In the genomic region with DNA sequence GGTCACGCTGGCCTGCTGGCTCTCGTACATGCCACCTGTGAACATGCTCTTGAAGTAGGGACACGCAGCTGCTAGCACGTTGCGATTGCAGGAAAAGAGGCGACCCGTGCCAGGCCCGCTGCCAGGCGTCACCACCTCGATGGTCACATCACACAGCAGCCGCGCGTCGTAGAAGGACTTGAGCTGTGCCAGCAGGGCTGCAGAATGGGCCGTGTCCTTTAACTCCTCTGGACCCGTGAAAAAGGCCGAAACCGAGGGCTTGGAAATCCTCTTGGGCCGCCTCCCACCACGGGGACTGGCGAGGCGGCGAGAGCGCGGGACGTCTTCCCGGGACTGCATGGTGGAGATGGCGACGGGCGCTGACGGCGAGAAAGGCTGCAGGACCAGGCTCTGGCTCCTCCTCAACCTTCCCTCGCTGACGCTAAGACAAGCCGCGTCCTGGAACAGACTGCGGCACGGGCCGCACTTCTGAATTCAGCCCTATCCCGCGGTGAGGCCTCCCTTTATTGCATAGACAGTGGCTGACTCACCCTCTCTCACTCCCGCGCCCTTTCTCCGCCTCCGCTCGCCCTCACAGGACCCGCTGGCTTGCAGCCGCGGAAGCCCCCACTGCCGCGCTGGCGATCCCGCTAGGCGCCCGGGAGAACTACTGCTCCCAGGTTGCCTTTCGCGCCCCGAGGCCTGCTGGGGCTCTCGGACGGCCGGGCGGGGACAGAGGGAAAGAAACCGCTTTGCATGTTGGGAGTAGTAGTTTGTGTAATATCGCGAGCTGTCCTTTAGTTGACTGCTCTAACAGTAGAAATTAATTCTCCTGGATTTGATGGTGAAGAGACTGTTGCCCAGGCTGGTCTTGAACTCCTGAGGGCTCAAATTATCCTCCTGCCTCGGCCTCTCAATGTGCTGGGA, we compare ENCODE assay signal across 1 cellular context.
TF ChIP-seq lines count a peak whose summit lies in the region.

A gene with protein sequence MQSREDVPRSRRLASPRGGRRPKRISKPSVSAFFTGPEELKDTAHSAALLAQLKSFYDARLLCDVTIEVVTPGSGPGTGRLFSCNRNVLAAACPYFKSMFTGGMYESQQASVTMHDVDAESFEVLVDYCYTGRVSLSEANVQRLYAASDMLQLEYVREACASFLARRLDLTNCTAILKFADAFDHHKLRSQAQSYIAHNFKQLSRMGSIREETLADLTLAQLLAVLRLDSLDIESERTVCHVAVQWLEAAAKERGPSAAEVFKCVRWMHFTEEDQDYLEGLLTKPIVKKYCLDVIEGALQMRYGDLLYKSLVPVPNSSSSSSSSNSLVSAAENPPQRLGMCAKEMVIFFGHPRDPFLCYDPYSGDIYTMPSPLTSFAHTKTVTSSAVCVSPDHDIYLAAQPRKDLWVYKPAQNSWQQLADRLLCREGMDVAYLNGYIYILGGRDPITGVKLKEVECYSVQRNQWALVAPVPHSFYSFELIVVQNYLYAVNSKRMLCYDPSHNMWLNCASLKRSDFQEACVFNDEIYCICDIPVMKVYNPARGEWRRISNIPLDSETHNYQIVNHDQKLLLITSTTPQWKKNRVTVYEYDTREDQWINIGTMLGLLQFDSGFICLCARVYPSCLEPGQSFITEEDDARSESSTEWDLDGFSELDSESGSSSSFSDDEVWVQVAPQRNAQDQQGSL (minus strand): TSS at position 651 of the 906 bp plus-strand sequence. CDS start 312 bp downstream, at position 339.

TF ChIP-seq in GM12878, 131 proteins besides CTCF, POLR2A, EP300 and RAD21 (continued from another document):
- TF ChIP-seq, protein P1, sequence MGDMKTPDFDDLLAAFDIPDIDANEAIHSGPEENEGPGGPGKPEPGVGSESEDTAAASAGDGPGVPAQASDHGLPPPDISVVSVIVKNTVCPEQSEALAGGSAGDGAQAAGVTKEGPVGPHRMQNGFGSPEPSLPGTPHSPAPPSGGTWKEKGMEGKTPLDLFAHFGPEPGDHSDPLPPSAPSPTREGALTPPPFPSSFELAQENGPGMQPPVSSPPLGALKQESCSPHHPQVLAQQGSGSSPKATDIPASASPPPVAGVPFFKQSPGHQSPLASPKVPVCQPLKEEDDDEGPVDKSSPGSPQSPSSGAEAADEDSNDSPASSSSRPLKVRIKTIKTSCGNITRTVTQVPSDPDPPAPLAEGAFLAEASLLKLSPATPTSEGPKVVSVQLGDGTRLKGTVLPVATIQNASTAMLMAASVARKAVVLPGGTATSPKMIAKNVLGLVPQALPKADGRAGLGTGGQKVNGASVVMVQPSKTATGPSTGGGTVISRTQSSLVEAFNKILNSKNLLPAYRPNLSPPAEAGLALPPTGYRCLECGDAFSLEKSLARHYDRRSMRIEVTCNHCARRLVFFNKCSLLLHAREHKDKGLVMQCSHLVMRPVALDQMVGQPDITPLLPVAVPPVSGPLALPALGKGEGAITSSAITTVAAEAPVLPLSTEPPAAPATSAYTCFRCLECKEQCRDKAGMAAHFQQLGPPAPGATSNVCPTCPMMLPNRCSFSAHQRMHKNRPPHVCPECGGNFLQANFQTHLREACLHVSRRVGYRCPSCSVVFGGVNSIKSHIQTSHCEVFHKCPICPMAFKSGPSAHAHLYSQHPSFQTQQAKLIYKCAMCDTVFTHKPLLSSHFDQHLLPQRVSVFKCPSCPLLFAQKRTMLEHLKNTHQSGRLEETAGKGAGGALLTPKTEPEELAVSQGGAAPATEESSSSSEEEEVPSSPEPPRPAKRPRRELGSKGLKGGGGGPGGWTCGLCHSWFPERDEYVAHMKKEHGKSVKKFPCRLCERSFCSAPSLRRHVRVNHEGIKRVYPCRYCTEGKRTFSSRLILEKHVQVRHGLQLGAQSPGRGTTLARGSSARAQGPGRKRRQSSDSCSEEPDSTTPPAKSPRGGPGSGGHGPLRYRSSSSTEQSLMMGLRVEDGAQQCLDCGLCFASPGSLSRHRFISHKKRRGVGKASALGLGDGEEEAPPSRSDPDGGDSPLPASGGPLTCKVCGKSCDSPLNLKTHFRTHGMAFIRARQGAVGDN (IDR thresholded peaks at IDR 0.05), result peak; percentile 36; the same call in 1 of the 2 replicates
- TF ChIP-seq EZH2 (IDR thresholded peaks at IDR 0.05; ENCODE audit: borderline replicate concordance, control insufficient read depth, low read depth, low read length) (no peak), PML (IDR thresholded peaks at IDR 0.05; ENCODE audit: low read length) (no peak), BACH1 (IDR thresholded peaks at IDR 0.05; ENCODE audit: borderline replicate concordance) (peak; percentile 49; the same call in 1 of the 2 replicates), RCOR1 (conservative IDR thresholded peaks at IDR 0.05; ENCODE audit: low read depth, low read length) (no peak), JUNB (IDR thresholded peaks at IDR 0.05) (no peak), SP1 (IDR thresholded peaks at IDR 0.05; ENCODE audit: low read depth, low read length) (peak; percentile 49), ZSCAN29 (IDR thresholded peaks at IDR 0.05) (no peak), SREBF2 (IDR thresholded peaks at IDR 0.05; ENCODE audit: low read length) (no peak), RUNX3 (IDR thresholded peaks at IDR 0.05; ENCODE audit: low read length) (peak; percentile 57), DPF2 (IDR thresholded peaks at IDR 0.05) (peak; percentile 63; the same call in 1 of the 2 replicates), IRF4 (IDR thresholded peaks at IDR 0.05; ENCODE audit: low read depth, low read length) (0 out of 2 replicates have a peak, but pooled peaks have one; percentile 8), LARP7 (IDR thresholded peaks at IDR 0.05) (peak; percentile 93), SMC3 (IDR thresholded peaks at IDR 0.05; ENCODE audit: borderline replicate concordance, low read length) (no peak), CHD2 (IDR thresholded peaks at IDR 0.05; ENCODE audit: borderline replicate concordance, low read depth, low read length) (peak; percentile 97), ZZZ3 (IDR thresholded peaks at IDR 0.05; ENCODE audit: control insufficient read depth, insufficient read length, low read depth) (no peak), CEBPB (IDR thresholded peaks at IDR 0.05; ENCODE audit: borderline replicate concordance in 1 of 2, low read depth in 2 of 2, low read length in 2 of 2) (no peak), KLF5 (IDR thresholded peaks at IDR 0.05; ENCODE audit: partially characterized antibody) (peak; percentile 46), GABPA (IDR thresholded peaks at IDR 0.05; ENCODE audit: low read depth) (peak; percentile 40; the same call in 1 of the 2 replicates), FOXK2 (IDR thresholded peaks at IDR 0.05) (no peak), GATAD2B (conservative IDR thresholded peaks at IDR 0.05; ENCODE audit: low read depth) (0 out of 2 replicates have a peak, but pooled peaks have one; percentile 81), POLR2AphosphoS5 (IDR thresholded peaks at IDR 0.05; ENCODE audit: low read length) (peak; percentile 48; the same call in 1 of the 2 replicates), YY1 (IDR thresholded peaks at IDR 0.05; ENCODE audit: low read depth, low read length) (peak; percentile 81), MEF2A (IDR thresholded peaks at IDR 0.05; ENCODE audit: insufficient read depth, low read depth, low read length) (peak; percentile 53; the same call in 1 of the 2 replicates), CREB1 (IDR thresholded peaks at IDR 0.05; ENCODE audit: low read depth) (peak; percentile 82), ZNF207 (IDR thresholded peaks at IDR 0.05; ENCODE audit: borderline replicate concordance) (peak; percentile 85; the same call in 1 of the 2 replicates), EGR1 (IDR thresholded peaks at IDR 0.05; ENCODE audit: borderline replicate concordance in 1 of 2, low read depth in 2 of 2, low read length in 2 of 2) (peak in 1 of 2 experiments; percentile 85; a peak in 2 of 3 replicates), TCF3 (IDR thresholded peaks at IDR 0.05; ENCODE audit: borderline replicate concordance, insufficient read depth, low read depth, low read length) (0 out of 2 replicates have a peak, but pooled peaks have one; percentile 18), MTA2 (IDR thresholded peaks at IDR 0.05; ENCODE audit: low read depth) (no peak)
- TF ChIP-seq, protein P2, sequence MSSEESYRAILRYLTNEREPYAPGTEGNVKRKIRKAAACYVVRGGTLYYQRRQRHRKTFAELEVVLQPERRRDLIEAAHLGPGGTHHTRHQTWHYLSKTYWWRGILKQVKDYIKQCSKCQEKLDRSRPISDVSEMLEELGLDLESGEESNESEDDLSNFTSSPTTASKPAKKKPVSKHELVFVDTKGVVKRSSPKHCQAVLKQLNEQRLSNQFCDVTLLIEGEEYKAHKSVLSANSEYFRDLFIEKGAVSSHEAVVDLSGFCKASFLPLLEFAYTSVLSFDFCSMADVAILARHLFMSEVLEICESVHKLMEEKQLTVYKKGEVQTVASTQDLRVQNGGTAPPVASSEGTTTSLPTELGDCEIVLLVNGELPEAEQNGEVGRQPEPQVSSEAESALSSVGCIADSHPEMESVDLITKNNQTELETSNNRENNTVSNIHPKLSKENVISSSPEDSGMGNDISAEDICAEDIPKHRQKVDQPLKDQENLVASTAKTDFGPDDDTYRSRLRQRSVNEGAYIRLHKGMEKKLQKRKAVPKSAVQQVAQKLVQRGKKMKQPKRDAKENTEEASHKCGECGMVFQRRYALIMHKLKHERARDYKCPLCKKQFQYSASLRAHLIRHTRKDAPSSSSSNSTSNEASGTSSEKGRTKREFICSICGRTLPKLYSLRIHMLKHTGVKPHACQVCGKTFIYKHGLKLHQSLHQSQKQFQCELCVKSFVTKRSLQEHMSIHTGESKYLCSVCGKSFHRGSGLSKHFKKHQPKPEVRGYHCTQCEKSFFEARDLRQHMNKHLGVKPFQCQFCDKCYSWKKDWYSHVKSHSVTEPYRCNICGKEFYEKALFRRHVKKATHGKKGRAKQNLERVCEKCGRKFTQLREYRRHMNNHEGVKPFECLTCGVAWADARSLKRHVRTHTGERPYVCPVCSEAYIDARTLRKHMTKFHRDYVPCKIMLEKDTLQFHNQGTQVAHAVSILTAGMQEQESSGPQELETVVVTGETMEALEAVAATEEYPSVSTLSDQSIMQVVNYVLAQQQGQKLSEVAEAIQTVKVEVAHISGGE (CRISPR knock-in tag; IDR thresholded peaks at IDR 0.05), result no peak
- TF ChIP-seq, protein P3, sequence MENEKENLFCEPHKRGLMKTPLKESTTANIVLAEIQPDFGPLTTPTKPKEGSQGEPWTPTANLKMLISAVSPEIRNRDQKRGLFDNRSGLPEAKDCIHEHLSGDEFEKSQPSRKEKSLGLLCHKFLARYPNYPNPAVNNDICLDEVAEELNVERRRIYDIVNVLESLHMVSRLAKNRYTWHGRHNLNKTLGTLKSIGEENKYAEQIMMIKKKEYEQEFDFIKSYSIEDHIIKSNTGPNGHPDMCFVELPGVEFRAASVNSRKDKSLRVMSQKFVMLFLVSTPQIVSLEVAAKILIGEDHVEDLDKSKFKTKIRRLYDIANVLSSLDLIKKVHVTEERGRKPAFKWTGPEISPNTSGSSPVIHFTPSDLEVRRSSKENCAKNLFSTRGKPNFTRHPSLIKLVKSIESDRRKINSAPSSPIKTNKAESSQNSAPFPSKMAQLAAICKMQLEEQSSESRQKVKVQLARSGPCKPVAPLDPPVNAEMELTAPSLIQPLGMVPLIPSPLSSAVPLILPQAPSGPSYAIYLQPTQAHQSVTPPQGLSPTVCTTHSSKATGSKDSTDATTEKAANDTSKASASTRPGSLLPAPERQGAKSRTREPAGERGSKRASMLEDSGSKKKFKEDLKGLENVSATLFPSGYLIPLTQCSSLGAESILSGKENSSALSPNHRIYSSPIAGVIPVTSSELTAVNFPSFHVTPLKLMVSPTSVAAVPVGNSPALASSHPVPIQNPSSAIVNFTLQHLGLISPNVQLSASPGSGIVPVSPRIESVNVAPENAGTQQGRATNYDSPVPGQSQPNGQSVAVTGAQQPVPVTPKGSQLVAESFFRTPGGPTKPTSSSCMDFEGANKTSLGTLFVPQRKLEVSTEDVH (IDR thresholded peaks at IDR 0.05; ENCODE audit: low read depth, partially characterized antibody), result no peak
- TF ChIP-seq, protein P4, sequence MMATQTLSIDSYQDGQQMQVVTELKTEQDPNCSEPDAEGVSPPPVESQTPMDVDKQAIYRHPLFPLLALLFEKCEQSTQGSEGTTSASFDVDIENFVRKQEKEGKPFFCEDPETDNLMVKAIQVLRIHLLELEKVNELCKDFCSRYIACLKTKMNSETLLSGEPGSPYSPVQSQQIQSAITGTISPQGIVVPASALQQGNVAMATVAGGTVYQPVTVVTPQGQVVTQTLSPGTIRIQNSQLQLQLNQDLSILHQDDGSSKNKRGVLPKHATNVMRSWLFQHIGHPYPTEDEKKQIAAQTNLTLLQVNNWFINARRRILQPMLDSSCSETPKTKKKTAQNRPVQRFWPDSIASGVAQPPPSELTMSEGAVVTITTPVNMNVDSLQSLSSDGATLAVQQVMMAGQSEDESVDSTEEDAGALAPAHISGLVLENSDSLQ (IDR thresholded peaks at IDR 0.05), result no peak
- TF ChIP-seq, protein P5, sequence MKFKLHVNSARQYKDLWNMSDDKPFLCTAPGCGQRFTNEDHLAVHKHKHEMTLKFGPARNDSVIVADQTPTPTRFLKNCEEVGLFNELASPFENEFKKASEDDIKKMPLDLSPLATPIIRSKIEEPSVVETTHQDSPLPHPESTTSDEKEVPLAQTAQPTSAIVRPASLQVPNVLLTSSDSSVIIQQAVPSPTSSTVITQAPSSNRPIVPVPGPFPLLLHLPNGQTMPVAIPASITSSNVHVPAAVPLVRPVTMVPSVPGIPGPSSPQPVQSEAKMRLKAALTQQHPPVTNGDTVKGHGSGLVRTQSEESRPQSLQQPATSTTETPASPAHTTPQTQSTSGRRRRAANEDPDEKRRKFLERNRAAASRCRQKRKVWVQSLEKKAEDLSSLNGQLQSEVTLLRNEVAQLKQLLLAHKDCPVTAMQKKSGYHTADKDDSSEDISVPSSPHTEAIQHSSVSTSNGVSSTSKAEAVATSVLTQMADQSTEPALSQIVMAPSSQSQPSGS (IDR thresholded peaks at IDR 0.05; ENCODE audit: low read length), result no peak
- TF ChIP-seq, protein P6, sequence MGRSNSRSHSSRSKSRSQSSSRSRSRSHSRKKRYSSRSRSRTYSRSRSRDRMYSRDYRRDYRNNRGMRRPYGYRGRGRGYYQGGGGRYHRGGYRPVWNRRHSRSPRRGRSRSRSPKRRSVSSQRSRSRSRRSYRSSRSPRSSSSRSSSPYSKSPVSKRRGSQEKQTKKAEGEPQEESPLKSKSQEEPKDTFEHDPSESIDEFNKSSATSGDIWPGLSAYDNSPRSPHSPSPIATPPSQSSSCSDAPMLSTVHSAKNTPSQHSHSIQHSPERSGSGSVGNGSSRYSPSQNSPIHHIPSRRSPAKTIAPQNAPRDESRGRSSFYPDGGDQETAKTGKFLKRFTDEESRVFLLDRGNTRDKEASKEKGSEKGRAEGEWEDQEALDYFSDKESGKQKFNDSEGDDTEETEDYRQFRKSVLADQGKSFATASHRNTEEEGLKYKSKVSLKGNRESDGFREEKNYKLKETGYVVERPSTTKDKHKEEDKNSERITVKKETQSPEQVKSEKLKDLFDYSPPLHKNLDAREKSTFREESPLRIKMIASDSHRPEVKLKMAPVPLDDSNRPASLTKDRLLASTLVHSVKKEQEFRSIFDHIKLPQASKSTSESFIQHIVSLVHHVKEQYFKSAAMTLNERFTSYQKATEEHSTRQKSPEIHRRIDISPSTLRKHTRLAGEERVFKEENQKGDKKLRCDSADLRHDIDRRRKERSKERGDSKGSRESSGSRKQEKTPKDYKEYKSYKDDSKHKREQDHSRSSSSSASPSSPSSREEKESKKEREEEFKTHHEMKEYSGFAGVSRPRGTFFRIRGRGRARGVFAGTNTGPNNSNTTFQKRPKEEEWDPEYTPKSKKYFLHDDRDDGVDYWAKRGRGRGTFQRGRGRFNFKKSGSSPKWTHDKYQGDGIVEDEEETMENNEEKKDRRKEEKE (IDR thresholded peaks at IDR 0.05), result no peak
